In genomic region chr1:63775418-63776127, GRCh38 we compare ENCODE assay signal across 7 cellular contexts. TPM values are rescaled to one million over a fixed set of nuclear protein-coding genes. Genes with fewer than 3 reads are reported as not detected.
DNase-seq lines count a peak whose midpoint lies in the region; ATAC-seq and TF ChIP-seq lines count a peak whose summit lies in the region.

No MANE protein-coding gene starts in this region.

- 21% methylated on average over 8 of the region's 8 CpGs for WGBS in hepatocyte (ENCODE audit: low lambda C conversion rate, missing lambda C conversion rate)

- H3K79me2 ChIP-seq in hepatocyte: peaks cover 55% of the 10 kb centered on the region

- H3K36me3 ChIP-seq in HUES48 (ENCODE audit: control insufficient read depth, insufficient read depth, low read length) (no peaks in the 10 kb centered on the region), WERI-Rb-1 (no peaks in the 10 kb centered on the region), hepatocyte (replicated peaks; ENCODE audit: insufficient read depth, low read depth) (no peaks in the 10 kb centered on the region), skeletal muscle satellite cell (ENCODE audit: insufficient read depth, low read length) (peaks cover 4% of the 10 kb centered on the region)

- H3K9me3 ChIP-seq in HUES48 (ENCODE audit: control insufficient read depth, insufficient read depth, low read length) (no peaks in the 10 kb centered on the region), WERI-Rb-1 (ENCODE audit: severe bottlenecking) (no peaks in the 10 kb centered on the region), hepatocyte (ENCODE audit: low read depth) (no peaks in the 10 kb centered on the region), skeletal muscle satellite cell (replicated peaks; ENCODE audit: low read length) (no peaks in the 10 kb centered on the region)

- H3K4me2 ChIP-seq in hepatocyte (peak overlapping the region; percentile 84), skeletal muscle satellite cell (ENCODE audit: low read length) (peak overlapping the region; percentile 97)

- H3K9ac ChIP-seq in HUES48 (ENCODE audit: low read depth, low read length) (peak overlapping the region; percentile 57), skeletal muscle satellite cell (ENCODE audit: low read depth, low read length) (peak overlapping the region; percentile 91)

- peaks cover 71% of the 10 kb centered on the region for H3K4me1 ChIP-seq in HUES48 (ENCODE audit: control insufficient read depth, insufficient read depth, low read length)
- H3K4me1 ChIP-seq in hepatocyte (ENCODE audit: insufficient read depth): peaks cover 57% of the 10 kb centered on the region
- H3K4me1 ChIP-seq in skeletal muscle satellite cell (ENCODE audit: control insufficient read depth, insufficient read depth, low read length): peaks cover 31% of the 10 kb centered on the region

- TF ChIP-seq CTCF in WERI-Rb-1 (IDR thresholded peaks at IDR 0.05; ENCODE audit: low read depth, low read length): no peak
- no peak for TF ChIP-seq CTCF in hepatocyte (IDR thresholded peaks at IDR 0.05; ENCODE audit: poor library complexity)
- no peak for TF ChIP-seq CTCF in GM10266 (IDR thresholded peaks at IDR 0.05; ENCODE audit: control insufficient read depth, insufficient read depth, low read depth, missing control alignments)

- peaks cover 14% of the 10 kb centered on the region for H4K20me1 ChIP-seq in hepatocyte (ENCODE audit: insufficient read depth, poor library complexity, severe bottlenecking)

- DNase-seq in WERI-Rb-1: no peak
- DNase-seq in hepatocyte (ENCODE audit: low spot score): no peak
- DNase-seq in GM10266 (ENCODE audit: extremely low spot score): no peak
- no peak for DNase-seq in NCI-H748 (lab: John Stamatoyannopoulos, UW; ENCODE audit: unreplicated experiment)

- no peaks in the 10 kb centered on the region for H3K9me2 ChIP-seq in hepatocyte (replicated peaks; ENCODE audit: insufficient read depth)

- no peak for ATAC-seq in GM18511 (IDR thresholded peaks at IDR 0.05; ENCODE audit: unreplicated experiment)

- H3K4me3 ChIP-seq in HUES48 (ENCODE audit: low read depth, low read length) (peak overlapping the region; percentile 87), WERI-Rb-1 (ENCODE audit: low read depth, low read length) (peak overlapping the region; percentile 70), hepatocyte (peak overlapping the region; percentile 99), skeletal muscle satellite cell (ENCODE audit: low read length) (peak overlapping the region; percentile 97)

- peak overlapping the region; percentile 99 for H3K27ac ChIP-seq in HUES48 (ENCODE audit: low read depth, low read length)
- H3K27ac ChIP-seq in WERI-Rb-1: no peak overlapping the region
- H3K27ac ChIP-seq in hepatocyte: peak overlapping the region; percentile 65

- peak overlapping the region; percentile 88 for H2AFZ ChIP-seq in hepatocyte

- H3K27me3 ChIP-seq in HUES48 (ENCODE audit: control insufficient read depth, insufficient read depth, low read length) (no peaks in the 10 kb centered on the region), WERI-Rb-1 (ENCODE audit: insufficient read depth, low read depth, severe bottlenecking) (no peaks in the 10 kb centered on the region), hepatocyte (no peaks in the 10 kb centered on the region), skeletal muscle satellite cell (ENCODE audit: control insufficient read depth, insufficient read depth, low read length) (no peaks in the 10 kb centered on the region)

RNA-seq across cellular contexts. Expression of gene ROR1, which starts 1.8 kb away (rescaled TPM):
- total RNA-seq in hepatocyte: 27.7 and 28.3 TPM in 2 replicates
- polyA plus RNA-seq in hepatocyte: 16.4 and 21.9 TPM in 2 replicates
- 14.7 and 15.7 TPM in 2 replicates for total RNA-seq in skeletal muscle satellite cell (2012; rRNA removed)
